In the genomic region with DNA sequence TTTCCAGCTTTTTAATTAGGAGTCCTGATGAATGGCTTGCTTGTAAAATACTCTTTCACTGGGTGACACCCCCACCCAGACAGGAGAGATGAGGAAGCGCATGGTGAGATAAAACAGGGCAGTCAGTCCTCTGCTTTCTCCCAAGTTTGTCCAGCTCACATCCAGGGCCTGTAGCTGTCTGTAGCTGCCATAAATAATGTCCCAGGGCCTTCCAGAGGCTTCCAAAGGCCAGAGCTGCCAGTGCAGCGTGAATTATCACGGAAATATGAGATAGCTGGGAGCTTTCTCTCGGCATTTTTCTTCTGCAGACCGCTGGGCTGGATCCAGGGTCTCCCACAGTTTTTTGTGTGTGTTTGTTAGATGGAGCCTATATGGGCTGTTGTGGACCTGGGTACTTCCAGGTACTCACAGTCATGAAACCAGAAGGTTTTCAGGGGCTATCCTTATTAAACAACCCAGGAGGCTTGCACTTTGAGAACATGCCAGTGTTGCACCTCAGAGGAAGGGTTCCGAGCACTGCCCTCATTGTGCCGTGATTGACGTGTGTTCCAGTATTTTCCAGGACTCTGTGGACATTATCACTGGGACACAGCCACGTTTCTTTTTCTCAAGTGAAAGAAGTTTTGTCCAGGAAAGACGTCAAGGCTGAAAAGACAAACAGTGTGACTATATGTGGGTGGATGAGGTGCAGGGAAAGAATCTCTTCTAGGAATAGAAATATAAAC, we compare ENCODE assay signal across 15 cellular contexts.
DNase-seq lines count a peak whose midpoint lies in the region; TF ChIP-seq lines count a peak whose summit lies in the region.
"Had no signal": no experiment of that assay in that cellular context is flagged by ENCODE, and none has a peak within 500 bp of the region (broad histone marks: within the 10 kb centered on the region; RNA-seq: fewer than 3 reads in every experiment).

No MANE protein-coding gene starts in this region.

- H4K20me1 ChIP-seq in Loucy (ENCODE audit: insufficient read depth, low read length, poor library complexity, severe bottlenecking) (no peaks in the 10 kb centered on the region), smooth muscle cell (ENCODE audit: low read depth) (no peaks in the 10 kb centered on the region)

- H3K4me3 Mint-ChIP-seq in endodermal cell = no peak overlapping the region
- H3K4me3 Mint-ChIP-seq: activated CD4-positive, alpha-beta memory T cell treated with anti-CD3 and anti-CD28 coated beads for 36 hours; T-helper 1 cell treated with Interleukin-12 subunit alpha and Interleukin-12 subunit beta and Interleukin-4 antibody, amounts not matched to agents 30 μg/mL and 1 μg/mL, for 36 hours had no signal

- 92 to 94% methylated on average over 7 to 10 of the region's 10 CpGs for WGBS in endodermal cell (ENCODE audit: insufficient coverage in 1 of 2, insufficient read length in 1 of 2), 2 experiments
- WGBS in smooth muscle cell (ENCODE audit: low lambda C conversion rate) = 12% methylated on average over 10 of the region's 10 CpGs

- in situ Hi-C loops in KBM-7 (cut with MboI; ENCODE audit: low pct_unique_long_range_greater_than_20kb, low sequenced_read_pairs) = no loop called here

- no peaks in the 10 kb centered on the region for H3K9me2 ChIP-seq in Loucy (replicated peaks; ENCODE audit: low read depth, low read length)

- H3K79me2 ChIP-seq in Loucy (ENCODE audit: insufficient read depth, low read length) (no peaks in the 10 kb centered on the region), smooth muscle cell (ENCODE audit: low read depth) (no peaks in the 10 kb centered on the region)

- H3K36me3 ChIP-seq in Loucy (ENCODE audit: insufficient read depth, low read length) (no peaks in the 10 kb centered on the region), endodermal cell (ENCODE audit: control insufficient read depth, insufficient read depth, low read length) (no peaks in the 10 kb centered on the region), smooth muscle cell (ENCODE audit: low read depth) (no peaks in the 10 kb centered on the region)

- H3K36me3 Mint-ChIP-seq in endodermal cell (ENCODE audit: low read depth) = no peaks in the 10 kb centered on the region
- H3K36me3 Mint-ChIP-seq: activated CD4-positive, alpha-beta memory T cell treated with anti-CD3 and anti-CD28 coated beads for 36 hours; naive B cell had no signal

- H3K4me1 ChIP-seq in Loucy (ENCODE audit: insufficient read depth, low read length, poor library complexity, severe bottlenecking) = peaks cover 6% of the 10 kb centered on the region
- H3K4me1 ChIP-seq in endodermal cell (ENCODE audit: control insufficient read depth, insufficient read depth, low read length) = peaks cover 4% of the 10 kb centered on the region
- H3K4me1 ChIP-seq in smooth muscle cell (ENCODE audit: low read depth) = peaks cover 13% of the 10 kb centered on the region

- H3K4me2 ChIP-seq in Loucy (ENCODE audit: low read depth, low read length, poor library complexity, severe bottlenecking) = no peak overlapping the region
- H3K4me2 ChIP-seq in smooth muscle cell = peak overlapping the region; percentile 69

- H3K27me3 ChIP-seq in Loucy (ENCODE audit: insufficient read depth, low read length, poor library complexity, severe bottlenecking) (no peaks in the 10 kb centered on the region), endodermal cell (ENCODE audit: control insufficient read depth, insufficient read depth, low read length, poor library complexity, severe bottlenecking) (no peaks in the 10 kb centered on the region), smooth muscle cell (ENCODE audit: low read depth) (no peaks in the 10 kb centered on the region)

- TF ChIP-seq CTCF in Loucy (conservative IDR thresholded peaks at IDR 0.05; ENCODE audit: low read length) (no peak), endodermal cell (conservative IDR thresholded peaks at IDR 0.05) (no peak), smooth muscle cell (IDR thresholded peaks at IDR 0.05; ENCODE audit: borderline replicate concordance, insufficient read depth, poor library complexity, severe bottlenecking) (no peak)

- no peaks in the 10 kb centered on the region for H3F3A ChIP-seq in Loucy (ENCODE audit: low read depth)
- peaks cover 29% of the 10 kb centered on the region for H3F3A ChIP-seq in smooth muscle cell (ENCODE audit: low read depth)

- H3K27ac ChIP-seq in endodermal cell (ENCODE audit: low read depth, low read length) (no peak overlapping the region), smooth muscle cell (ENCODE audit: low read depth) (peak overlapping the region; percentile 98)

- DNase-seq in endodermal cell = peak; percentile 35
- peak; percentile 93 for DNase-seq in left kidney (ENCODE audit: low read depth, low spot score)
- DNase-seq in smooth muscle cell (lab: John Stamatoyannopoulos, UW; ENCODE audit: unreplicated experiment) = no peak
- DNase-seq in KBM-7 = no peak
- no peak for DNase-seq in stimulated activated CD4-positive, alpha-beta T cell treated with anti-CD3 and anti-CD28 coated beads, Interleukin-2, amount 100 ng/mL, for 24 hours
- DNase-seq in NOMO-1 treated with dmso at 0.1 percent for 144 hours (lab: John Stamatoyannopoulos, UW; ENCODE audit: unreplicated experiment) = no peak
- no peak for DNase-seq in NCI-H146 (lab: John Stamatoyannopoulos, UW)
- DNase-seq: activated CD4-positive, alpha-beta memory T cell treated with anti-CD3 and anti-CD28 coated beads for 36 hours; activated naive CD4-positive, alpha-beta T cell treated with anti-CD3 and anti-CD28 coated beads, Interleukin-2, amount 50 U/mL, for 16 hours; C1 segment of cervical spinal cord; GDM1; naive B cell; stimulated activated CD8-positive, alpha-beta memory T cell treated with anti-CD3 and anti-CD28 coated beads, Interleukin-4, amount 100 ng/mL, for 48 hours had no signal

- peaks cover 24% of the 10 kb centered on the region for H3K4me1 Mint-ChIP-seq in endodermal cell

- H3K9ac ChIP-seq in Loucy (ENCODE audit: low read depth, low read length, poor library complexity, severe bottlenecking) (no peak overlapping the region), endodermal cell (ENCODE audit: extremely low read depth, low read length, poor library complexity, severe bottlenecking) (no peak overlapping the region), smooth muscle cell (ENCODE audit: low read depth) (peak overlapping the region; percentile 87)

- H3K4me3 ChIP-seq in Loucy (ENCODE audit: low read length, poor library complexity, severe bottlenecking) (no peak overlapping the region), endodermal cell (ENCODE audit: low read length) (no peak overlapping the region), smooth muscle cell (no peak overlapping the region)

- no peaks in the 10 kb centered on the region for H3K27me3 Mint-ChIP-seq in endodermal cell (ENCODE audit: insufficient read depth)
- H3K27me3 Mint-ChIP-seq: activated CD4-positive, alpha-beta memory T cell treated with anti-CD3 and anti-CD28 coated beads for 36 hours had no signal

- H3K9me3 Mint-ChIP-seq in endodermal cell = no peaks in the 10 kb centered on the region
- H3K9me3 Mint-ChIP-seq: activated CD4-positive, alpha-beta memory T cell treated with anti-CD3 and anti-CD28 coated beads for 36 hours; naive B cell; T-helper 1 cell treated with Interleukin-12 subunit alpha and Interleukin-12 subunit beta and Interleukin-4 antibody, amounts not matched to agents 30 μg/mL and 1 μg/mL, for 36 hours had no signal

- H2AFZ ChIP-seq in Loucy (ENCODE audit: low read length) = 0 out of 2 replicates have a peak overlapping the region, but pooled peaks have one; percentile 1
- peak overlapping the region; percentile 16 for H2AFZ ChIP-seq in smooth muscle cell (ENCODE audit: low read depth)

- no peak overlapping the region for H3K27ac Mint-ChIP-seq in endodermal cell
- H3K27ac Mint-ChIP-seq: activated CD4-positive, alpha-beta memory T cell treated with anti-CD3 and anti-CD28 coated beads for 36 hours; naive B cell; T-helper 1 cell treated with Interleukin-12 subunit alpha and Interleukin-12 subunit beta and Interleukin-4 antibody, amounts not matched to agents 30 μg/mL and 1 μg/mL, for 36 hours had no signal

- H3K9me3 ChIP-seq in Loucy (ENCODE audit: insufficient read depth, low read depth, low read length) (no peaks in the 10 kb centered on the region), endodermal cell (ENCODE audit: control insufficient read depth, low read length) (no peaks in the 10 kb centered on the region), smooth muscle cell (replicated peaks; ENCODE audit: low read depth) (no peaks in the 10 kb centered on the region)

Comparison
In these comparisons a context has a peak if more than half of its experiments do, and no peak if none do; other contexts are left out.
1. DNase-seq: peak in endodermal cell (single experiment) and left kidney (single experiment); none in smooth muscle cell (single experiment), KBM-7 (single experiment), stimulated activated CD4-positive, alpha-beta T cell treated with anti-CD3 and anti-CD28 coated beads, Interleukin-2, amount 100 ng/mL, for 24 hours (0 of 2), NOMO-1 treated with dmso at 0.1 percent for 144 hours (single experiment) and NCI-H146 (single experiment).